Comparison of ENCODE assay signal across 20 cellular contexts in the genomic region with DNA sequence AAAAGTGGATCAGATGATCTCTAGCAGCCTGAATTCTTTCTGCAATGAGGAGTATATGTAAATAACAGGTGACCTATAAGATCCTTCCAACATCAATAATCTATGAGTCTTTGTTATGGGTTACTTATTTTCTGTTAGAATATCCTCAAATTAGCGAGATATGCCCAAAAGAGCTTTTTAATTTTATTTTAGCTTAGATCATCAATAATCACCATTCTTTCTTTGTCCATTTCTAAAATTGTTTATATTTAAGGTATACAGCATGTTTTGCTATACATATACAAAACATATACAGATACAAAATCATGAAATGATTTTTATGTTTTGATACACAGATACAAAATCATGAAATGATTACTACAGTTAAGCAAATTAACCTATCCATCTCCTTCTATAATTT.
"Had no signal": no experiment of that assay in that cellular context is flagged by ENCODE, and none has a peak within 500 bp of the region (broad histone marks: within the 10 kb centered on the region; RNA-seq: fewer than 3 reads in every experiment).

No MANE protein-coding gene starts in this region.

- H3K36me3 ChIP-seq: colonic mucosa, sigmoid colon, stomach, thoracic aorta, transverse colon had no signal

- H3K27ac Mint-ChIP-seq: mesothelial cell of epicardium had no signal

- H3K4me1 Mint-ChIP-seq: mesothelial cell of epicardium, neural crest cell had no signal

- H3K4me1 ChIP-seq: colonic mucosa, sigmoid colon had no signal

- FAIRE-seq: kidney had no signal

- ATAC-seq: foreskin keratinocyte, natural killer cell had no signal

- H3K4me2 ChIP-seq: hepatocyte had no signal

- DNase-seq: colonic mucosa; dermis blood vessel endothelial cell; foreskin keratinocyte; kidney; left cardiac atrium; mammary epithelial cell; natural killer cell; posterior cingulate gyrus; sigmoid colon; stimulated activated CD4-positive, alpha-beta T cell treated with anti-CD3 and anti-CD28 coated beads, Interleukin-2, amount 100 ng/mL, for 24 hours; stimulated activated CD4-positive, alpha-beta T cell treated with anti-CD3 and anti-CD28 coated beads, Interleukin-4, amount 100 ng/mL, for 4 hours; stimulated activated naive CD4-positive, alpha-beta T cell; stomach; substantia nigra; transverse colon had no signal

- H3K4me3 Mint-ChIP-seq: mesothelial cell of epicardium, neural crest cell had no signal

- H3K9me3 ChIP-seq: colonic mucosa, sigmoid colon, stomach, thoracic aorta, transverse colon had no signal

- H2AFZ ChIP-seq: hepatocyte had no signal

- H3K36me3 Mint-ChIP-seq: mesothelial cell of epicardium, natural killer cell had no signal

- H3K27ac ChIP-seq: colonic mucosa, foreskin keratinocyte, hepatocyte, sigmoid colon, skin epidermis, stomach, thoracic aorta, transverse colon had no signal

- H3K27me3 ChIP-seq: colonic mucosa, foreskin keratinocyte, hepatocyte, sigmoid colon, stomach, transverse colon had no signal

- H3K4me3 ChIP-seq: colonic mucosa, hepatocyte, sigmoid colon, skin epidermis, stomach, thoracic aorta, transverse colon had no signal
